Comparison of ENCODE assay signal across 24 cellular contexts in genomic region chr9:137900584-137901310, GRCh38. TPM values are rescaled to one million over a fixed set of nuclear protein-coding genes. Genes with fewer than 3 reads are reported as not detected.
"Had no signal": no experiment of that assay in that cellular context is flagged by ENCODE, and none has a peak within 500 bp of the region (broad histone marks: within the 10 kb centered on the region; RNA-seq: fewer than 3 reads in every experiment).

No MANE protein-coding gene starts in this region.

- H3K27ac ChIP-seq: body of pancreas, thoracic aorta, upper lobe of left lung had no signal

- H3K36me3 ChIP-seq: thoracic aorta, upper lobe of left lung had no signal

- H3K9me3 ChIP-seq: body of pancreas, upper lobe of left lung had no signal

- H3K27me3 ChIP-seq: body of pancreas, upper lobe of left lung had no signal

- H3K4me3 ChIP-seq: body of pancreas, lung, thoracic aorta, upper lobe of left lung had no signal

- DNase-seq: activated B cell treated with CpG ODN at 0.5 μM for 24 hours; activated CD4-positive, alpha-beta T cell treated with anti-CD3 and anti-CD28 coated beads for 36 hours; activated CD4-positive, alpha-beta T cell treated with anti-CD3 and anti-CD28 coated beads, Interleukin-2, amount 50 U/mL, for 48 hours; activated CD8-positive, alpha-beta memory T cell treated with anti-CD3 and anti-CD28 coated beads, Interleukin-2, amount 50 U/mL, for 48 hours; activated naive CD4-positive, alpha-beta T cell treated with anti-CD3 and anti-CD28 coated beads, Interleukin-2, amount 50 U/mL, for 16 hours; activated T-cell treated with anti-CD3 and anti-CD28 coated beads, Interleukin-2, amount 50 U/mL, for 4 hours; anterior cingulate cortex; body of pancreas; caudate nucleus; dermis blood vessel endothelial cell; effector CD8-positive, alpha-beta T cell; erythroblast; foreskin fibroblast; kidney; naive thymus-derived CD4-positive, alpha-beta T cell; retina; stimulated activated CD4-positive, alpha-beta T cell treated with anti-CD3 and anti-CD28 coated beads, Interleukin-2, amount 100 ng/mL, for 48 hours; stimulated activated CD8-positive, alpha-beta memory T cell treated with anti-CD3 and anti-CD28 coated beads, Interleukin-4, amount 100 ng/mL, for 48 hours; stimulated activated naive CD4-positive, alpha-beta T cell; T-helper 9 cell had no signal

- ATAC-seq: activated CD4-positive, alpha-beta T cell treated with anti-CD3 and anti-CD28 coated beads for 36 hours; activated T-cell treated with anti-CD3 and anti-CD28 coated beads, Interleukin-2, amount 50 U/mL, for 4 hours; body of pancreas had no signal

- H3K4me1 ChIP-seq: body of pancreas, upper lobe of left lung had no signal

RNA-seq across cellular contexts. Expression of gene CACNA1B, which starts 23.2 kb away (rescaled TPM):
- total RNA-seq: activated CD8-positive, alpha-beta memory T cell treated with anti-CD3 and anti-CD28 coated beads for 36 hours had no signal
